Comparison of ENCODE assay signal across 24 cellular contexts in the genomic region with DNA sequence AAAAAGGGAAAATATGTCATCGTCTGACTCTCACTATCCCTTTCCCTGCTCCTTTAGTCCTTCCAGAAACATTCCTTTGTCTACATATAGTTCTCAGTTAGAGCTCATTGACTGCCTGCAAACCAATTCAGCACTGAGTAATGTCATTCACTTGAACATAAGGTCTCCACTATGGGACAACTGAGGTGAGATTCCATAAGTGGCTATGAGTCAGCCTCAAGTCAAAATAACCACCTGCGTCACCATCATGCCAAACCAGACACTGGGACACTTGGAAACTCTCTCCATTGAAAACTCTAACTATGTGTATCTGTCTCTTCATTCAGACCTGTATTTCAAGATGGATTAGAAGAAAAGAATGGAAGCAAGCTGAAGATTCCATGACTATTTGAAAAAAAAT.
"Had no signal": no experiment of that assay in that cellular context is flagged by ENCODE, and none has a peak within 500 bp of the region (broad histone marks: within the 10 kb centered on the region; RNA-seq: fewer than 3 reads in every experiment).

No MANE protein-coding gene starts in this region.

- H3K36me3 Mint-ChIP-seq: activated CD8-positive, alpha-beta memory T cell treated with anti-CD3 and anti-CD28 coated beads, Interleukin-2, amount 10 ng/mL, durations not matched to agents 7 days and 5 days; activated naive CD4-positive, alpha-beta T cell treated with anti-CD3 and anti-CD28 coated beads, Interleukin-2, amount 50 U/mL, for 72 hours had no signal

- ATAC-seq: activated CD8-positive, alpha-beta memory T cell treated with anti-CD3 and anti-CD28 coated beads, Interleukin-2, amount 10 ng/mL, durations not matched to agents 7 days and 5 days; activated naive CD4-positive, alpha-beta T cell treated with anti-CD3 and anti-CD28 coated beads, Interleukin-2, amount 50 U/mL, for 72 hours; activated naive CD8-positive, alpha-beta T cell treated with anti-CD3 and anti-CD28 coated beads, Interleukin-2, amount 50 U/mL, for 24 hours; K562; T-helper 17 cell had no signal

- FAIRE-seq: K562, TTC549 had no signal

- H3K27me3 Mint-ChIP-seq: activated B cell treated with CpG ODN at 0.5 μM for 24 hours; activated CD4-positive, alpha-beta T cell treated with anti-CD3 and anti-CD28 coated beads, Interleukin-2, amount 10 ng/mL, durations not matched to agents 24 days and 14 days; activated CD8-positive, alpha-beta memory T cell treated with anti-CD3 and anti-CD28 coated beads, Interleukin-2, amount 10 ng/mL, durations not matched to agents 7 days and 5 days; activated naive CD8-positive, alpha-beta T cell treated with anti-CD3 and anti-CD28 coated beads, Interleukin-2, amount 50 U/mL, for 24 hours; activated T-cell treated with anti-CD3 and anti-CD28 coated beads, Interleukin-2, amount 50 U/mL, for 24 hours; T-helper 17 cell had no signal

- H3K27ac Mint-ChIP-seq: activated B cell treated with CpG ODN at 0.5 μM for 24 hours; activated CD4-positive, alpha-beta T cell treated with anti-CD3 and anti-CD28 coated beads, Interleukin-2, amount 10 ng/mL, durations not matched to agents 24 days and 14 days; activated CD8-positive, alpha-beta memory T cell treated with anti-CD3 and anti-CD28 coated beads, Interleukin-2, amount 10 ng/mL, durations not matched to agents 7 days and 5 days; activated naive CD4-positive, alpha-beta T cell treated with anti-CD3 and anti-CD28 coated beads, Interleukin-2, amount 50 U/mL, for 72 hours; activated naive CD8-positive, alpha-beta T cell treated with anti-CD3 and anti-CD28 coated beads, Interleukin-2, amount 50 U/mL, for 24 hours; activated T-cell treated with anti-CD3 and anti-CD28 coated beads, Interleukin-2, amount 50 U/mL, for 24 hours; activated T-helper 1 cell treated with anti-CD3 and anti-CD28 coated beads, Interleukin-12 subunit alpha, Interleukin-12 subunit beta, Interleukin-2, Interleukin-4 antibody, amounts not matched to agents 30 ng/mL and 10 ng/mL and 1 ng/mL, durations not matched to agents 14 hours and 24 hours and 36 hours; T-helper 17 cell had no signal

- H3K4me3 ChIP-seq: K562 had no signal

- H3K4me3 Mint-ChIP-seq: activated B cell treated with CpG ODN at 0.5 μM for 24 hours; activated CD4-positive, alpha-beta T cell treated with anti-CD3 and anti-CD28 coated beads, Interleukin-2, amount 10 ng/mL, durations not matched to agents 24 days and 14 days; activated CD8-positive, alpha-beta memory T cell treated with anti-CD3 and anti-CD28 coated beads, Interleukin-2, amount 10 ng/mL, durations not matched to agents 7 days and 5 days; activated naive CD8-positive, alpha-beta T cell treated with anti-CD3 and anti-CD28 coated beads, Interleukin-2, amount 50 U/mL, for 24 hours; activated T-cell treated with anti-CD3 and anti-CD28 coated beads, Interleukin-2, amount 50 U/mL, for 24 hours; activated T-helper 1 cell treated with anti-CD3 and anti-CD28 coated beads, Interleukin-12 subunit alpha, Interleukin-12 subunit beta, Interleukin-2, Interleukin-4 antibody, amounts not matched to agents 30 ng/mL and 10 ng/mL and 1 ng/mL, durations not matched to agents 14 hours and 24 hours and 36 hours; T-helper 17 cell had no signal

- H3K4me1 Mint-ChIP-seq: activated B cell treated with CpG ODN at 0.5 μM for 24 hours; activated CD4-positive, alpha-beta T cell treated with anti-CD3 and anti-CD28 coated beads, Interleukin-2, amount 10 ng/mL, durations not matched to agents 24 days and 14 days; activated CD8-positive, alpha-beta memory T cell treated with anti-CD3 and anti-CD28 coated beads, Interleukin-2, amount 10 ng/mL, durations not matched to agents 7 days and 5 days; activated naive CD8-positive, alpha-beta T cell treated with anti-CD3 and anti-CD28 coated beads, Interleukin-2, amount 50 U/mL, for 24 hours; T-helper 17 cell had no signal

- DNase-seq: activated B cell treated with CpG ODN at 0.5 μM for 24 hours; activated CD4-positive, alpha-beta T cell treated with anti-CD3 and anti-CD28 coated beads for 1 hour; activated CD4-positive, alpha-beta T cell treated with anti-CD3 and anti-CD28 coated beads, Interleukin-2, amount 10 ng/mL, durations not matched to agents 24 days and 14 days; activated CD4-positive, alpha-beta T cell treated with anti-CD3 and anti-CD28 coated beads, Interleukin-2, amount 50 U/mL, for 48 hours; activated CD8-positive, alpha-beta memory T cell treated with anti-CD3 and anti-CD28 coated beads, Interleukin-2, amount 10 ng/mL, durations not matched to agents 7 days and 5 days; activated effector memory CD4-positive, alpha-beta T cell treated with Interleukin-2 at 50 U/mL for 16 hours; activated naive CD4-positive, alpha-beta T cell treated with Interleukin-2 at 50 U/mL for 16 hours; activated naive CD8-positive, alpha-beta T cell treated with anti-CD3 and anti-CD28 coated beads, Interleukin-2, amount 50 U/mL, for 24 hours; activated T-cell treated with anti-CD3 and anti-CD28 coated beads, Interleukin-2, amount 50 U/mL, for 24 hours; central memory CD4-positive, alpha-beta T cell; Karpas-422; NCI-H1105 treated with DMSO at 0.1 percent for 48 hours; NCI-H1436 treated with DMSO at 0.1 percent for 48 hours; NCI-H187; NCI-H2081 treated with DMSO at 0.1 percent for 48 hours; NCI-H446; NCI-H524; SHP77 treated with DMSO at 0.1 percent for 48 hours; T-helper 17 cell; T-helper 9 cell had no signal
